22 cellular contexts compared by ENCODE assay signal in the genomic region with DNA sequence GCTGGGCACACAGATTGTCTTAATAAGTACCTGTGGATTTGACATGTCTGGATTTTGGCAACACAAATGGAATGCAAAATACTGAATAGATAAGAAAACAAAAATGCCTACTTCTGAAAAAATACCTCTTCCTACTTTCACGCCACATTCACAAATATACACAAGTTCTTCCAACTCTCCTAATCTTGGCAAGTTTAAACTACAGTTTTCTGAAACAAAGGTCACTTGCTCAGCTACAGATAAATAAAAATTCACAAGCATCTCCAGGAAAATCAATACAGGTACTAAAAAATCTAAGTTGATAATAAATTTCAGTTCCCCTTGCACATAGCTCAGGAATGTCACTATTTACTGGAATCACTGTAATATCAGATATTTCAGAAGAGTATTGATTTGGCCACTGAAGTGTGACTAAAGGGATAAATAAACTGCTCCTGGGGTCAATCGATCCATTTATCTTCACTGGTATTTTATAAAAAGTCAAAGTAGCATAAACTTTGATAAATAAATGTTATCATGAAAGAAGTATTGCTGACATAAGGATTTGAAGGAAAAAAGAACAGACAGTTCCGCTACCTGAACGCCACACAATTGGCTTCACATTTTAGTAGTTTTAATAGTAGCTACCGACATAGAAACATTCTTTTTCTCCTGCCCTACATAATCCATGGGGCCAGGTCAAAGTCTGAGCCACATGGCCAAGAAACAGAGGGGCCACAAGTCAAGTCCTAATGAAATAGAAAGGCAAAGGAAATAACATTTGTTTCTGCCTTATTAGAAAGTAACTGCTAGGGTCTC.
"Had no signal": no experiment of that assay in that cellular context is flagged by ENCODE, and none has a peak within 500 bp of the region (broad histone marks: within the 10 kb centered on the region; RNA-seq: fewer than 3 reads in every experiment).

No MANE protein-coding gene starts in this region.

- H3K27ac ChIP-seq: esophagus squamous epithelium, gastrocnemius medialis, lower lobe of right lung, ovary, psoas muscle, stomach, suprapubic skin, transverse colon had no signal

- DNase-seq: activated naive CD8-positive, alpha-beta T cell treated with anti-CD3 and anti-CD28 coated beads, Interleukin-2, amount 10 ng/mL, durations not matched to agents 7 days and 5 days; activated T-cell treated with anti-CD3 and anti-CD28 coated beads, Interleukin-2, amount 50 U/mL, for 1 hour; amniotic stem cell; effector memory CD8-positive, alpha-beta T cell; esophagus squamous epithelium; gastrocnemius medialis; head of caudate nucleus; islet precursor cell; left cardiac atrium; lower lobe of right lung; mucosa of descending colon; ovary; psoas muscle; stimulated activated CD4-positive, alpha-beta T cell treated with anti-CD3 and anti-CD28 coated beads, Interleukin-12 subunit alpha, Interleukin-12 subunit beta, amount 100 ng/mL, for 4 hours; stimulated activated CD4-positive, alpha-beta T cell treated with anti-CD3 and anti-CD28 coated beads, Interleukin-4, amount 100 ng/mL, for 4 hours; stomach; T-helper 1 cell; transverse colon had no signal

- H3K4me3 Mint-ChIP-seq: activated naive CD8-positive, alpha-beta T cell treated with anti-CD3 and anti-CD28 coated beads, Interleukin-2, amount 10 ng/mL, durations not matched to agents 7 days and 5 days; brain; dendritic cell treated with granulocyte-macrophage colony-stimulating factor and Interleukin-4, amounts not matched to agents 40 ng/mL and 50 ng/mL, for 4 days; effector memory CD8-positive, alpha-beta T cell had no signal

- H3K9me3 ChIP-seq: esophagus squamous epithelium, gastrocnemius medialis, lower lobe of right lung, mucosa of descending colon, ovary, psoas muscle, right atrium auricular region, stomach, suprapubic skin, transverse colon had no signal

- H3K9me3 Mint-ChIP-seq: activated naive CD8-positive, alpha-beta T cell treated with anti-CD3 and anti-CD28 coated beads, Interleukin-2, amount 10 ng/mL, durations not matched to agents 7 days and 5 days; brain; dendritic cell treated with granulocyte-macrophage colony-stimulating factor and Interleukin-4, amounts not matched to agents 40 ng/mL and 50 ng/mL, for 4 days; effector memory CD8-positive, alpha-beta T cell had no signal

- H3K4me3 ChIP-seq: esophagus squamous epithelium, gastrocnemius medialis, lower lobe of right lung, mucosa of descending colon, ovary, psoas muscle, right atrium auricular region, stomach, suprapubic skin, transverse colon had no signal

- H3K4me1 Mint-ChIP-seq: activated naive CD8-positive, alpha-beta T cell treated with anti-CD3 and anti-CD28 coated beads, Interleukin-2, amount 10 ng/mL, durations not matched to agents 7 days and 5 days had no signal

- H3K27me3 ChIP-seq: esophagus squamous epithelium, gastrocnemius medialis, ovary, right atrium auricular region, stomach, suprapubic skin, transverse colon had no signal

- H3K27me3 Mint-ChIP-seq: dendritic cell treated with granulocyte-macrophage colony-stimulating factor and Interleukin-4, amounts not matched to agents 40 ng/mL and 50 ng/mL, for 4 days had no signal

- ATAC-seq: effector memory CD8-positive, alpha-beta T cell; gastrocnemius medialis; left cardiac atrium; lower lobe of right lung; mucosa of descending colon; psoas muscle had no signal

- H3K36me3 Mint-ChIP-seq: activated naive CD8-positive, alpha-beta T cell treated with anti-CD3 and anti-CD28 coated beads, Interleukin-2, amount 10 ng/mL, durations not matched to agents 7 days and 5 days; brain had no signal

- H3K36me3 ChIP-seq: esophagus squamous epithelium, gastrocnemius medialis, lower lobe of right lung, ovary, right atrium auricular region, stomach, suprapubic skin, transverse colon had no signal

- H3K4me1 ChIP-seq: esophagus squamous epithelium, lower lobe of right lung, right atrium auricular region, stomach, suprapubic skin, transverse colon had no signal

- H3K27ac Mint-ChIP-seq: activated naive CD8-positive, alpha-beta T cell treated with anti-CD3 and anti-CD28 coated beads, Interleukin-2, amount 10 ng/mL, durations not matched to agents 7 days and 5 days; dendritic cell treated with granulocyte-macrophage colony-stimulating factor and Interleukin-4, amounts not matched to agents 40 ng/mL and 50 ng/mL, for 4 days; effector memory CD8-positive, alpha-beta T cell had no signal
